ENCODE assay signal across 8 cellular contexts in the genomic region with DNA sequence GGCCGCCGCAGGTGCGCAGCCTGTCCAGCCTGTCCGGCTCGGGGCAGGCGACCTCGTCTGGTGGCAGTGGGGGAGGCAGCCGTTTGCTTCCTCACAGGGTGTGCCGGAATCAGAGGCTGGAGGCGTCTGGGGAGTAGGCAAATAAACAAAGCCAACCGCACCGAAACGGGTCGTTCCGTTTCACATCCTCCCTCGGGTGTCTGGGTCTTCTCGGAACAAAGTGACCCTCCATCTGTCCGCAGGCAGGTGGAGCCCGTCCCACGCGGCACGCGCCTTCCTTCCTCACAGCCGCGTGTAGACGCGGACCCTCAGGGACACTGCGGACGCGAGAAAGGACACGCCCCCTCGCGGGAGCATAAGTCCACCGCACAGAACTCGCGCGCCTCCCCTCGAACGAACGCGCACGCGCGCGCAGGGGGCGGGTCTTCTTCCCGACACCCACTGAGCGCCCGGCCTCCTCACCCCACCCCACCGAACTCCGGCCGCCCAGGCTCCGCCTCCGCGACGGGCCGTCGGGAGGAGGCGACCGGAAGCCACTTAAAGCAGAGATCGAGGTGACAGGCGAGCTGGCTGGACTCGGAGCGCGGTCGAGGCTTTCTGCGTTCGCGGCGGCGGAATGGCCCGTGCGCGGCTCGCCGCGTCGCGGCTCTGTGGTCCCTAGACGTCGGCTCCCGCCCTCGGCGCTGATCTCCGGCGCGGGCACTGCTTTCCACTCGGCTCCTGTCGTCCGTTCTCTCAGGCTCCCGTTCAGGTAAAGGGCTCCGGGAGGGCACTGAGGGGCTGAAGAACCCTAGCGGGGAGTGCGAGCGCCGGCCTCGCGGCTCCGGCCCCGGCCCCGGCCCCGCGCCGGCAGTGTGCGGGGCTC. TPM values are rescaled to one million over a fixed set of nuclear protein-coding genes. Genes with fewer than 3 reads are reported as not detected.
DNase-seq lines count a peak whose midpoint lies in the region; ATAC-seq and TF ChIP-seq lines count a peak whose summit lies in the region.

TSS of gene TIPARP (plus strand) at position 545 of the 865 bp plus-strand sequence. CDS start 3,108 bp downstream, outside the sequence.

- TF ChIP-seq POLR2A in vagina (IDR thresholded peaks at IDR 0.05) = peak; percentile 93 to 97

- under 1% methylated on average over 105 of the region's 105 CpGs for WGBS in right cardiac atrium

- no peaks in the 10 kb centered on the region for H3K9me3 ChIP-seq in ascending aorta
- H3K9me3 ChIP-seq in right cardiac atrium (ENCODE audit: control insufficient read depth, low read length) = no peaks in the 10 kb centered on the region
- H3K9me3 ChIP-seq in vagina = no peaks in the 10 kb centered on the region

- intact Hi-C loops in T-helper 2 cell treated with Interferon-gamma antibody and Interleukin-4, amounts not matched to agents 100 ng/mL and 5 ng/mL, for 36 hours (cut with micrococcal nuclease) = loop anchor here (1.0 to 5.0 kb wide), 14 partner anchors 10 to 819 kb away; partner anchors contain the start of genes CCNL1, SLC33A1 and SSR3
- intact Hi-C loops in ascending aorta (cut with DNase I) = loop anchor here (1.0 to 5.0 kb wide), 12 partner anchors 69 to 822 kb away; partner anchors contain the start of genes CCNL1, GMPS, SLC33A1 and SSR3
- intact Hi-C loops in right cardiac atrium (cut with DNase I) = loop anchor here (2.0 to 10.0 kb wide), 7 partner anchors 119 to 463 kb away; partner anchors contain the start of genes SSR3 (in 2 of the 4) and LEKR1 (in 1 of the 4)
- intact Hi-C loops in vagina (cut with DNase I) = loop anchor here (2.0 to 10.0 kb wide), 3 partner anchors 122 to 415 kb away; partner anchors contain the start of gene LEKR1

- peak; percentile 71 to 85 (median 73) for TF ChIP-seq CTCF in ascending aorta (IDR thresholded peaks at IDR 0.05)
- peak; percentile 29 to 69 (median 65) for TF ChIP-seq CTCF in vagina (IDR thresholded peaks at IDR 0.05)

- H3K27me3 ChIP-seq in ascending aorta (no peaks in the 10 kb centered on the region), right cardiac atrium (ENCODE audit: control insufficient read depth, insufficient read depth) (no peaks in the 10 kb centered on the region), vagina (no peaks in the 10 kb centered on the region)

- peak; percentile 87 for DNase-seq in NCI-H187 treated with DMSO at 0.1 percent for 48 hours (lab: John Stamatoyannopoulos, UW)
- DNase-seq in ascending aorta (ENCODE audit: low spot score in 2 of 2) = peak; percentile 97 to 100
- DNase-seq in right cardiac atrium = peak; percentile 99 to 100 (median 100)
- peak; percentile 99 for DNase-seq in putamen (ENCODE audit: low spot score)
- peak; percentile 99 for DNase-seq in vagina (ENCODE audit: extremely low spot score in 2 of 2)

- peaks cover 0 to 9% of the 10 kb centered on the region in 2 donors for H3K36me3 ChIP-seq in ascending aorta
- H3K36me3 ChIP-seq in vagina = peaks cover 0 to 15% of the 10 kb centered on the region in 2 donors

- ATAC-seq in GM18502 (IDR thresholded peaks at IDR 0.05; ENCODE audit: poor library complexity, unreplicated experiment) (peak; percentile 83), HG02970 (IDR thresholded peaks at IDR 0.05; ENCODE audit: low FRiP score, unreplicated experiment) (peak; percentile 86), right cardiac atrium (peak; percentile 97)

- peak within 1 kb of the TSS; percentile 70 to 92 for H3K4me3 ChIP-seq in ascending aorta
- peak within 1 kb of the TSS; percentile 68 for H3K4me3 ChIP-seq in right cardiac atrium (ENCODE audit: low read length)
- H3K4me3 ChIP-seq in vagina = peak within 1 kb of the TSS; percentile 67 to 91

- peaks cover 0 to 11% of the 10 kb centered on the region in 2 donors for H3K4me1 ChIP-seq in ascending aorta
- H3K4me1 ChIP-seq in right cardiac atrium (ENCODE audit: control insufficient read depth, insufficient read depth, low read length) = peaks cover 5% of the 10 kb centered on the region
- H3K4me1 ChIP-seq in vagina = peaks cover 25% of the 10 kb centered on the region

- H3K27ac ChIP-seq in ascending aorta = peak within 1 kb of the TSS; percentile 93 to 96
- H3K27ac ChIP-seq in right cardiac atrium (ENCODE audit: low read length) = peak within 1 kb of the TSS; percentile 90
- peak within 1 kb of the TSS; percentile 95 for H3K27ac ChIP-seq in vagina

RNA-seq across cellular contexts. Expression of gene TIPARP, which starts in this region (rescaled TPM):
- 58.4 and 62.6 TPM in 2 replicates for total RNA-seq in T-helper 2 cell treated with Interferon-gamma antibody and Interleukin-4, amounts not matched to agents 100 ng/mL and 5 ng/mL, for 36 hours
- total RNA-seq in ascending aorta (7.2 TPM), right cardiac atrium (10 to 100 TPM; 32.8 to 51.3 (median 41.2) TPM), vagina (44.0 TPM)
- 24.3 TPM for polyA plus RNA-seq in right cardiac atrium

Comparison
In these comparisons a context has a peak if more than half of its experiments do, and no peak if none do; other contexts are left out.
1. Peak in every context shown above with its lines: DNase-seq, ATAC-seq, H3K4me3 ChIP-seq and H3K27ac ChIP-seq.